In the genomic region with DNA sequence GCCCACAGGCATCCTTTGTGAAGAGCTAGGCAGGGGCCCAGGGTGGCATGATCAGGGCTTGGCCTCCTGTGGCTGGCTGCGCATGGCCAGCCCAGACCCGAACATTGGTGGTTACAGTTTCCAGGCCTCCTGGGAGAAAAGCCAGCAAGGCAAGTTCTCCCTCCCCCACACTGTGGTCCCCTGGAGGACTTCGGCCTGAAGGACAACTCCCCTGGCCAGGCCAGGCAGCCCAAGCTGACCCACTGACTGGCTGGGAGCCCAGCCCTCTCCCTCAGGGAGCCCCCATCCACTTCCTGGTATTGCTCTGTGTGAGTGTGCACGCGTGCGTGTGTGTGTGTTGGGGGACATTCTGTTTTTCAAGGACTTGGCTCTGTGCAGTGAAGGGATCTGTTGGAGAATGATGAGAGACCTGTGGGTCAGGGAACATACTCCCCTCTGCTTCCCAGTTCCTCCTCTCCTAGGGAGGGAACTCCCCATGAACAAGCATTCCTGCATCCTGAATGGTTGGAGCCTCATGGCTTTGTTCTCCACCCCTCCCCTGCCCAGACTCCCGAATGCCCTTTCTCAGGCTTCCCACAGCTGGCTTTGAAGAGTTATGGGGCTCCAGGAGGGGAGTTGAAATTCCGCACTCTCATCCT, we compare ENCODE assay signal across 12 cellular contexts. TPM values are rescaled to one million over a fixed set of nuclear protein-coding genes. Genes with fewer than 3 reads are reported as not detected.
A peak's percentile ranks its signal among the peaks of the same experiment; 100 is the strongest.
DNase-seq lines count a peak whose midpoint lies in the region; ATAC-seq and TF ChIP-seq lines count a peak whose summit lies in the region.
"Had no signal": no experiment of that assay in that cellular context is flagged by ENCODE, and none has a peak within 500 bp of the region (broad histone marks: within the 10 kb centered on the region; RNA-seq: fewer than 3 reads in every experiment).

No MANE protein-coding gene starts in this region.

- no peak overlapping the region for H4K91ac ChIP-seq in neuronal stem cell (ENCODE audit: low read depth, low read length, poor library complexity)

- peaks cover 8% of the 10 kb centered on the region for H3K4me1 ChIP-seq in body of pancreas
- H3K4me1 ChIP-seq in cardiac muscle cell (ENCODE audit: low read depth) = peaks cover 14% of the 10 kb centered on the region
- peaks cover 20 to 31% of the 10 kb centered on the region in 2 donors for H3K4me1 ChIP-seq in neuronal stem cell (ENCODE audit: control insufficient read depth in 2 of 2, insufficient read depth in 1 of 2, low read depth in 1 of 2, low read length in 2 of 2)

- H2AFZ ChIP-seq in neuronal stem cell (ENCODE audit: low read length) = no peak overlapping the region

- DNase-seq in body of pancreas = peak; percentile 52 to 74 (median 64)
- peak; percentile 18 to 94 for DNase-seq in cardiac muscle cell (ENCODE audit: low read depth in 1 of 2, low spot score in 1 of 2)
- DNase-seq in neuronal stem cell (ENCODE audit: low spot score) = no peak
- DNase-seq in ureter (ENCODE audit: low spot score) = peak; percentile 65
- no peak for DNase-seq in GM10248 (ENCODE audit: extremely low spot score)
- DNase-seq in NCI-H187 (lab: John Stamatoyannopoulos, UW) = no peak
- DNase-seq: activated T-cell treated with anti-CD3 and anti-CD28 coated beads, Interleukin-2, amount 50 U/mL, for 72 hours; naive B cell; NCI-H774 had no signal

- TF ChIP-seq CTCF in body of pancreas (IDR thresholded peaks at IDR 0.05) (no peak), cardiac muscle cell (IDR thresholded peaks at IDR 0.05; ENCODE audit: low read depth, low read length) (no peak), GM10248 (IDR thresholded peaks at IDR 0.05; ENCODE audit: control extremely low read depth, extremely low read depth, low read depth, missing control alignments) (no peak)

- no peak overlapping the region for H2BK12ac ChIP-seq in neuronal stem cell (ENCODE audit: low read length)

- no peaks in the 10 kb centered on the region for H3K36me3 ChIP-seq in body of pancreas (replicated peaks in 1 of 2; ENCODE audit: insufficient read depth in 1 of 2, low read depth in 2 of 2)
- no peaks in the 10 kb centered on the region for H3K36me3 ChIP-seq in cardiac muscle cell
- H3K36me3 ChIP-seq in neuronal stem cell (replicated peaks in 1 of 2; ENCODE audit: control insufficient read depth in 2 of 2, insufficient read depth in 2 of 2, low read length in 2 of 2) = no peaks in the 10 kb centered on the region

- no peak overlapping the region for H2BK5ac ChIP-seq in neuronal stem cell (ENCODE audit: low read length)

- H3K27ac ChIP-seq in body of pancreas (peak overlapping the region in 2 of 4 donors; percentile 43 to 63), cardiac muscle cell (no peak overlapping the region), neuronal stem cell (replicated peaks; ENCODE audit: low read length) (peak overlapping the region; percentile 6)

- H2AK5ac ChIP-seq in neuronal stem cell (ENCODE audit: low read depth, low read length) = peak overlapping the region; percentile 21

- H3K4me3 ChIP-seq in body of pancreas (no peak overlapping the region), cardiac muscle cell (no peak overlapping the region), neuronal stem cell (ENCODE audit: low read length in 2 of 2) (peak overlapping the region in 1 of 2 donors; percentile 24)

- peak overlapping the region; percentile 68 for H3K18ac ChIP-seq in neuronal stem cell (ENCODE audit: low read length)

- H3K9ac ChIP-seq in neuronal stem cell (ENCODE audit: low read depth, low read length, poor library complexity) = no peak overlapping the region

- WGBS in body of pancreas, 2 donors = 47 to 51% methylated on average over 3 to 8 of the region's 8 CpGs
- no CpG with 5 or more reads among the region's 8 CpGs for WGBS in neuronal stem cell (ENCODE audit: extremely low coverage in 2 of 2, insufficient read length in 2 of 2, insufficient replicate concordance in 1 of 2), 2 donors

- CTCF ChIA-PET in GM10248 (lab: Yijun Ruan, JAX) = interaction anchor here (1.4 kb wide), 1 partner anchor 10 kb away, joined by 3 read pairs; no protein-coding TSS in a partner anchor

- intact Hi-C loops in body of pancreas (cut with DNase I) = no loop called here

- no peak overlapping the region for H2BK120ac ChIP-seq in neuronal stem cell (ENCODE audit: low read depth, low read length)

- ATAC-seq in body of pancreas (peak; percentile 82), GM19467 (IDR thresholded peaks at IDR 0.05; ENCODE audit: unreplicated experiment) (no peak), GM18909 (IDR thresholded peaks at IDR 0.05; ENCODE audit: poor library complexity, unreplicated experiment) (no peak)
- ATAC-seq: activated T-cell treated with anti-CD3 and anti-CD28 coated beads, Interleukin-2, amount 50 U/mL, for 72 hours had no signal

- no peak overlapping the region for H3K4ac ChIP-seq in neuronal stem cell (ENCODE audit: low read length)

- peak overlapping the region; percentile 13 for H2BK15ac ChIP-seq in neuronal stem cell (ENCODE audit: low read length)

- H3K4me2 ChIP-seq in neuronal stem cell (ENCODE audit: insufficient read depth, low read length, poor library complexity, severe bottlenecking) = no peak overlapping the region

- H3K23ac ChIP-seq in neuronal stem cell (ENCODE audit: low read depth, low read length, poor library complexity) = no peak overlapping the region

- H3K14ac ChIP-seq in neuronal stem cell (ENCODE audit: low read length) = no peak overlapping the region

- no peaks in the 10 kb centered on the region for H3K9me3 ChIP-seq in body of pancreas
- H3K9me3 ChIP-seq in cardiac muscle cell (ENCODE audit: low read depth) = no peaks in the 10 kb centered on the region
- H3K9me3 ChIP-seq in neuronal stem cell (replicated peaks in 1 of 2; ENCODE audit: control insufficient read depth in 2 of 2, insufficient read depth in 1 of 2, low read depth in 1 of 2, low read length in 2 of 2) = no peaks in the 10 kb centered on the region

- H3K79me1 ChIP-seq in neuronal stem cell (ENCODE audit: low read depth, low read length) = no peaks in the 10 kb centered on the region

- no peaks in the 10 kb centered on the region for H3K27me3 ChIP-seq in body of pancreas
- no peaks in the 10 kb centered on the region for H3K27me3 ChIP-seq in cardiac muscle cell
- no peaks in the 10 kb centered on the region for H3K27me3 ChIP-seq in neuronal stem cell (ENCODE audit: control insufficient read depth in 3 of 3, insufficient read depth in 3 of 3, low read depth in 1 of 3, low read length in 3 of 3)

- H4K8ac ChIP-seq in neuronal stem cell (ENCODE audit: low read depth, low read length) = no peak overlapping the region

- TF ChIP-seq POLR2A in body of pancreas (IDR thresholded peaks at IDR 0.05) = no peak

- POLR2A ChIA-PET in GM10248 (lab: Yijun Ruan, JAX) = no interaction called here

RNA-seq across cellular contexts. Expression of gene CORO2B, which starts 29.5 kb away (rescaled TPM):
- total RNA-seq in body of pancreas = 1 to 10 TPM; 1.0 to 4.0 TPM
- total RNA-seq in cardiac muscle cell = 2.9 and 3.3 TPM in 2 replicates
- 1.6 and 3.0 TPM in 2 replicates for polyA plus RNA-seq in cardiac muscle cell
- 6.9 TPM for polyA plus RNA-seq in neuronal stem cell (2013, experiment 1 of 2)
- 6.8 TPM for polyA plus RNA-seq in neuronal stem cell (2013, experiment 2 of 2)
- 5.4 TPM for total RNA-seq in ureter
- total RNA-seq: T-helper 2 cell treated with Interferon-gamma antibody and Interleukin-4, amounts not matched to agents 100 ng/mL and 5 ng/mL, for 36 hours had no signal

Comparison
In these comparisons a context has a peak if more than half of its experiments do, and no peak if none do; other contexts are left out.
1. DNase-seq: peak in body of pancreas (4 of 4), cardiac muscle cell (2 of 2) and ureter (single experiment); none in neuronal stem cell (single experiment), GM10248 (single experiment) and NCI-H187 (0 of 2).